In the genomic region with DNA sequence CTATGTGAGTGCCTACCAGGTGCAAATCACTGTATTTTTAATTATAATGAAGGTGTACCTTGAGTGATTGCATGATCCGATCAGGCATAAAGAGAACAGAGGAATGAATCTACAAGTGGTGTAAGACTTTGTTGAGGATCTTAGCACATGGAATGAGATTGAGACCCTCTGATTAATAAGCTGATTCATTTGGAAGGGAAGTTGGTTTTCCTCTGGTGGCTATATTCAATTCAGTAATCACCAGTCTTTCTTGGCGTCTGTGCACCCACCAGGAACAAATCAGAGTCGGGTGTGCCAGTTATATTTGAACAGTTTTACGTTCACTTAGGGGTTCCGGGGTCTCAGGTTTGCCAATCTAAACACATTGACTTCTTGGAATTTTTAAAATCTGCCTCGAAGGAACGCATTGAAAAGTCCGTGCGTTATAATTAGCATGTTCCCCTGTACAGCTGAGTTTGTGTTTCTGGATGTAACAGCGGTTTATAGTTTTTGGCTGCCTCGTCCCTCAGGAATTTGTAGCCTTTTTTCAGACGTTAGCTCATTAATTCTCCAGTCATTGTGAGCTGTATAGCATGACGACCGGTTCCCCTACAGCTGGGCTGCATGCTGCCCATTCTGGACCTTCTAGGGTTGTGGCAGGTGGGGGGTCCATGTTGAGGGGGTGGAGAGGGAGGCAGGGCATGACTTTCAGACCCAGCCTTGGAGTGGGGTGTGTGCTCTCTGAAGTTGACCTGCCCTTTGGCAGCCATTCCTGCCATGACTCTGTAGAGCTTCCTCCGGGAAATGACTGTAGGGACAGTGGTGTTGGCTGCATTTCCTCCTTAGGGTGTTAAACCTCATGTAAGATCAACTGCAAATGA, we compare ENCODE assay signal across 12 cellular contexts. TPM values are rescaled to one million over a fixed set of nuclear protein-coding genes. Genes with fewer than 3 reads are reported as not detected.
DNase-seq lines count a peak whose midpoint lies in the region; ATAC-seq, FAIRE-seq and TF ChIP-seq lines count a peak whose summit lies in the region.
"Had no signal": no experiment of that assay in that cellular context is flagged by ENCODE, and none has a peak within 500 bp of the region (broad histone marks: within the 10 kb centered on the region; RNA-seq: fewer than 3 reads in every experiment).

No MANE protein-coding gene starts in this region.

- peaks cover 16% of the 10 kb centered on the region for H3K4me1 ChIP-seq in H9 (ENCODE audit: insufficient read depth, low read length)
- peaks cover 4 to 5% of the 10 kb centered on the region in 2 donors for H3K4me1 ChIP-seq in kidney (ENCODE audit: control insufficient read depth in 1 of 2, insufficient read depth in 1 of 2, low read depth in 1 of 2, low read length in 2 of 2)
- H3K4me1 ChIP-seq in smooth muscle cell (ENCODE audit: low read depth): peaks cover 45% of the 10 kb centered on the region

- H2BK120ac ChIP-seq in H9 (ENCODE audit: low read depth, low read length, poor library complexity, severe bottlenecking): no peak overlapping the region

- no peak overlapping the region for H2BK5ac ChIP-seq in H9 (ENCODE audit: insufficient read length, low read length)

- H3K4me2 ChIP-seq in H9 (ENCODE audit: insufficient read depth, insufficient read length, low read length): no peak overlapping the region
- H3K4me2 ChIP-seq in smooth muscle cell: peak overlapping the region; percentile 59

- peak overlapping the region in 2 of 3 experiments; percentile 47 to 60; a peak in 2 of 7 replicates for H3K27ac Mint-ChIP-seq in H9
- no peak overlapping the region for H3K27ac Mint-ChIP-seq in natural killer cell treated with Interleukin-12 subunit alpha and Interleukin-12 subunit beta and Interleukin-15 and Interleukin-18, amount 100 ng/mL, for 72 hours

- no peaks in the 10 kb centered on the region for H3K27me3 ChIP-seq in H9 (ENCODE audit: insufficient read depth, low read length)
- H3K27me3 ChIP-seq in smooth muscle cell (ENCODE audit: low read depth): no peaks in the 10 kb centered on the region

- H3K4me3 ChIP-seq in choroid plexus epithelial cell (ENCODE audit: low read depth, low read length) (peak overlapping the region; percentile 8), kidney (ENCODE audit: low read length in 2 of 2) (peak overlapping the region in 1 of 2 donors; percentile 27), smooth muscle cell (no peak overlapping the region)
- H3K4me3 ChIP-seq: K562 had no signal

- H4K91ac ChIP-seq in H9 (ENCODE audit: insufficient read length, low read depth, low read length): no peak overlapping the region

- no peak overlapping the region for H2BK20ac ChIP-seq in H9 (ENCODE audit: low read depth, low read length, poor library complexity, severe bottlenecking)

- H3K27me3 Mint-ChIP-seq in H9 (ENCODE audit: low read depth): no peaks in the 10 kb centered on the region
- H3K27me3 Mint-ChIP-seq in natural killer cell treated with Interleukin-12 subunit alpha and Interleukin-12 subunit beta and Interleukin-15 and Interleukin-18, amount 100 ng/mL, for 72 hours: peaks cover 4 to 11% of the 10 kb centered on the region in 2 donors

- H3K56ac ChIP-seq in H9 (ENCODE audit: insufficient read length, low read depth, low read length): no peak overlapping the region

- no peak overlapping the region for H3K23ac ChIP-seq in H9 (ENCODE audit: insufficient read length, low read depth, low read length)

- H4K20me1 ChIP-seq in H9 (ENCODE audit: control insufficient read depth, insufficient read depth, insufficient read length): no peaks in the 10 kb centered on the region
- peaks cover 88% of the 10 kb centered on the region for H4K20me1 ChIP-seq in smooth muscle cell (ENCODE audit: low read depth)

- peaks cover 57 to 59% of the 10 kb centered on the region in 2 experiments for H3K4me1 Mint-ChIP-seq in H9
- H3K4me1 Mint-ChIP-seq in natural killer cell treated with Interleukin-12 subunit alpha and Interleukin-12 subunit beta and Interleukin-15 and Interleukin-18, amount 100 ng/mL, for 72 hours (ENCODE audit: low read depth in 2 of 2): no peaks in the 10 kb centered on the region

- ATAC-seq in natural killer cell treated with Interleukin-12 subunit alpha and Interleukin-12 subunit beta and Interleukin-15 and Interleukin-18, amount 100 ng/mL, for 72 hours: no peak
- ATAC-seq: K562 had no signal

- H3T11ph ChIP-seq in H9 (ENCODE audit: low read length): no peak overlapping the region

- no peak overlapping the region for H2BK15ac ChIP-seq in H9 (ENCODE audit: low read depth, low read length)

- H3K4ac ChIP-seq in H9 (ENCODE audit: low read depth, low read length): no peak overlapping the region

- no peak overlapping the region for H4K5ac ChIP-seq in H9 (ENCODE audit: insufficient read length, low read depth, low read length)

- H2AK5ac ChIP-seq in H9 (ENCODE audit: insufficient read length, low read length): no peak overlapping the region

- no peaks in the 10 kb centered on the region for H3K9me3 Mint-ChIP-seq in H9
- no peaks in the 10 kb centered on the region for H3K9me3 Mint-ChIP-seq in natural killer cell treated with Interleukin-12 subunit alpha and Interleukin-12 subunit beta and Interleukin-15 and Interleukin-18, amount 100 ng/mL, for 72 hours

- no peaks in the 10 kb centered on the region; a peak in 1 of 7 replicates for H3K36me3 Mint-ChIP-seq in H9 (ENCODE audit: insufficient read depth in 1 of 3, low read depth in 3 of 3)
- no peaks in the 10 kb centered on the region for H3K36me3 Mint-ChIP-seq in natural killer cell treated with Interleukin-12 subunit alpha and Interleukin-12 subunit beta and Interleukin-15 and Interleukin-18, amount 100 ng/mL, for 72 hours

- no peak overlapping the region for H3K9ac ChIP-seq in H9 (ENCODE audit: extremely low read depth, insufficient read length, low read length)
- H3K9ac ChIP-seq in kidney (ENCODE audit: low read length in 2 of 2): no peak overlapping the region
- peak overlapping the region; percentile 47 for H3K9ac ChIP-seq in smooth muscle cell (ENCODE audit: low read depth)

- no peak overlapping the region for H3K14ac ChIP-seq in H9 (ENCODE audit: insufficient read depth, low read length)

- no peak for FAIRE-seq in kidney (lab: Jason Lieb, UNC)
- FAIRE-seq: K562 had no signal

- peaks cover 12% of the 10 kb centered on the region for H3K79me1 ChIP-seq in H9 (ENCODE audit: insufficient read depth, low read depth, low read length, poor library complexity, severe bottlenecking)

- H3F3A ChIP-seq in smooth muscle cell (ENCODE audit: low read depth): peaks cover 30% of the 10 kb centered on the region

- no peaks in the 10 kb centered on the region for H3K23me2 ChIP-seq in H9 (ENCODE audit: insufficient read length, low read depth, low read length, poor library complexity, severe bottlenecking)

- H3K36me3 ChIP-seq in kidney (ENCODE audit: control insufficient read depth in 1 of 2, insufficient read depth in 2 of 2, low read length in 2 of 2): no peaks in the 10 kb centered on the region
- no peaks in the 10 kb centered on the region for H3K36me3 ChIP-seq in smooth muscle cell (ENCODE audit: low read depth)

- TF ChIP-seq CTCF in H9 (conservative IDR thresholded peaks at IDR 0.05) (no peak), choroid plexus epithelial cell (conservative IDR thresholded peaks at IDR 0.05; ENCODE audit: low read depth, low read length) (no peak), kidney (IDR thresholded peaks at IDR 0.05; ENCODE audit: borderline replicate concordance, extremely low read depth, insufficient read depth) (no peak), smooth muscle cell (IDR thresholded peaks at IDR 0.05; ENCODE audit: borderline replicate concordance, insufficient read depth, poor library complexity, severe bottlenecking) (no peak)

- H3K27ac ChIP-seq in H9 (ENCODE audit: insufficient read length, low read depth, low read length): no peak overlapping the region
- peak overlapping the region; percentile 11 to 61 for H3K27ac ChIP-seq in kidney (ENCODE audit: low read depth in 2 of 2, low read length in 2 of 2)
- peak overlapping the region; percentile 91 for H3K27ac ChIP-seq in smooth muscle cell (ENCODE audit: low read depth)

- peaks cover 31% of the 10 kb centered on the region; the same call in 1 of the 2 replicates for H3K79me2 ChIP-seq in H9 (ENCODE audit: insufficient read depth, low read length)
- peaks cover 93% of the 10 kb centered on the region for H3K79me2 ChIP-seq in smooth muscle cell (ENCODE audit: low read depth)

- no peak overlapping the region for H2AFZ ChIP-seq in H9 (ENCODE audit: low read length)
- no peak overlapping the region for H2AFZ ChIP-seq in smooth muscle cell (ENCODE audit: low read depth)

- intact Hi-C loops in kidney (cut with DNase I): no loop called here

- no peak overlapping the region for H2BK12ac ChIP-seq in H9 (ENCODE audit: insufficient read length, low read depth, low read length)

- H4K8ac ChIP-seq in H9 (replicated peaks; ENCODE audit: insufficient read length, low read depth, low read length): no peak overlapping the region

- H3K9me3 ChIP-seq in H9 (ENCODE audit: control insufficient read depth, low read depth, low read length): no peaks in the 10 kb centered on the region
- H3K9me3 ChIP-seq in kidney (ENCODE audit: control insufficient read depth in 1 of 2, low read length in 2 of 2): no peaks in the 10 kb centered on the region
- H3K9me3 ChIP-seq in smooth muscle cell (replicated peaks; ENCODE audit: low read depth): no peaks in the 10 kb centered on the region

- WGBS in H9 (ENCODE audit: extremely low coverage, insufficient read length, low lambda C conversion rate): no CpG with 5 or more reads among the region's 15 CpGs
- 56% methylated on average over 15 of the region's 15 CpGs for WGBS in smooth muscle cell (ENCODE audit: low lambda C conversion rate)

- H3K4me3 Mint-ChIP-seq in H9: no peak overlapping the region
- H3K4me3 Mint-ChIP-seq in natural killer cell treated with Interleukin-12 subunit alpha and Interleukin-12 subunit beta and Interleukin-15 and Interleukin-18, amount 100 ng/mL, for 72 hours: no peak overlapping the region

- H3K18ac ChIP-seq in H9 (ENCODE audit: insufficient read length, low read depth, low read length): no peak overlapping the region

- DNase-seq in H9 (no peak), choroid plexus epithelial cell (ENCODE audit: low read depth) (peak; percentile 78), kidney (no peak), smooth muscle cell (lab: John Stamatoyannopoulos, UW; ENCODE audit: unreplicated experiment) (no peak), NCI-H1436 (lab: John Stamatoyannopoulos, UW) (no peak), NCI-H1417 (lab: John Stamatoyannopoulos, UW) (no peak), occipital lobe (lab: John Stamatoyannopoulos, UW) (no peak)
- DNase-seq in natural killer cell treated with Interleukin-12 subunit alpha and Interleukin-12 subunit beta and Interleukin-15 and Interleukin-18, amount 100 ng/mL, for 72 hours (ENCODE audit: low spot score): no peak
- DNase-seq: activated gamma-delta T cell, NCI-H510A treated with DMSO at 0.1 percent for 48 hours had no signal

RNA-seq across cellular contexts. Expression of a gene that starts 20.3 kb away (rescaled TPM):
- total RNA-seq in H9 (2021) (43.2 and 51.4 TPM in 2 replicates), kidney (64.8 TPM), smooth muscle cell (133 and 146 TPM in 2 replicates), occipital lobe (49.4 TPM)
- polyA plus RNA-seq in kidney (ENCODE audit: insufficient read depth, low read depth, low replicate concordance) (24.5 TPM), smooth muscle cell (58.8 and 69.1 TPM in 2 replicates)
- total RNA-seq in natural killer cell treated with Interleukin-12 subunit alpha and Interleukin-12 subunit beta and Interleukin-15 and Interleukin-18, amount 100 ng/mL, for 72 hours: 1 to 10 TPM; 6.3 to 9.3 TPM
- total RNA-seq: G401 had no signal

Comparison
In these comparisons a context has a peak if more than half of its experiments do, and no peak if none do; other contexts are left out.
1. H3K27ac Mint-ChIP-seq: peak in H9 (2 of 3); none in natural killer cell treated with Interleukin-12 subunit alpha and Interleukin-12 subunit beta and Interleukin-15 and Interleukin-18, amount 100 ng/mL, for 72 hours (0 of 2).